Comparison of ENCODE assay signal across 16 cellular contexts in the genomic region with DNA sequence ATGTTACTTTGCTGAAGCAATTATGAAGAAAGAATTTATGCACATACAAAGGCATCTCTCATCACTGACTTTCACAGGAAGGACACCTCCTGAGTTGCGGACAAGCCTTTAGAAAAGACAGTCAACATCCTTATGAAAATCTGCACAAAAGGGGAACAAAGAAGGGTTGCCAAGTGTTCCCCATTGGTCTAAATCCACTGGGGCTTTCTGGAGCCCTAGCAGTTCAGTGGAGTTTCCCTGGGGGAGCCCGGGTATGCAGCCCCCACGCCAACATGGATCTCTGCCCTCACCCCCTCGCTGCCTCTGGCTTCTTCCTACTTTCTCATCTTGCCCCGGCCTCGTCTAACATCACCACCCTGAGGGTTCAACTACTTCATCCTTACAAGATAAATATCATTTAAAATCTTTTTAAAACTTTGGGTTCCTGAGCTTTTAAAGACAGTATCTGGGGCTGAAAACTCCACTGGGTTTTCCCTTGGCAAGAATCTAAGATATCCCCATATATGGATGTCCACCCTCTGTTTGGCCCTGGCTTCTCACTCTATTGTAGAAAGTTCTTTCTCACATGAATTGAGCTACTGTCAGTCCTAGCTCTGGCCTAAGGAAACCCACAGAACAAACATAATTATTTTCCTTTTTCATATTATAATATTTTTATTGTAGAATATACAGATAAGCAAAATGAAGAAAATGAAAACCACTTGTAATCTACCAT.
"Had no signal": no experiment of that assay in that cellular context is flagged by ENCODE, and none has a peak within 500 bp of the region (broad histone marks: within the 10 kb centered on the region; RNA-seq: fewer than 3 reads in every experiment).

No MANE protein-coding gene starts in this region.

- H3K27ac ChIP-seq: breast epithelium, heart right ventricle, VCaP had no signal

- H3K4me1 Mint-ChIP-seq: activated CD4-positive, alpha-beta T cell treated with anti-CD3 and anti-CD28 coated beads for 36 hours; naive thymus-derived CD8-positive, alpha-beta T cell; T-cell had no signal

- DNase-seq: activated CD4-positive, alpha-beta T cell treated with anti-CD3 and anti-CD28 coated beads for 36 hours; activated CD8-positive, alpha-beta T cell treated with anti-CD3 and anti-CD28 coated beads for 36 hours; activated effector memory CD4-positive, alpha-beta T cell treated with Interleukin-2 at 50 U/mL for 16 hours; activated T-cell treated with anti-CD3 and anti-CD28 coated beads for 4 hours; heart right ventricle; islet precursor cell; mucosa of descending colon; naive thymus-derived CD8-positive, alpha-beta T cell; stimulated activated CD4-positive, alpha-beta T cell treated with anti-CD3 and anti-CD28 coated beads, Interleukin-12 subunit alpha, Interleukin-12 subunit beta, amount 100 ng/mL, for 4 hours; stimulated activated naive CD4-positive, alpha-beta T cell treated with Interleukin-2 at 50 U/mL for 16 hours; T-cell; T1000 had no signal

- H3K36me3 ChIP-seq: breast epithelium, heart right ventricle had no signal

- H3K9me3 Mint-ChIP-seq: activated CD8-positive, alpha-beta T cell treated with anti-CD3 and anti-CD28 coated beads for 36 hours; activated naive CD4-positive, alpha-beta T cell treated with anti-CD3 and anti-CD28 coated beads, Interleukin-2, amount 50 U/mL, for 72 hours; naive thymus-derived CD8-positive, alpha-beta T cell had no signal

- H3K4me1 ChIP-seq: breast epithelium had no signal

- ATAC-seq: activated CD4-positive, alpha-beta T cell treated with anti-CD3 and anti-CD28 coated beads for 36 hours; activated CD8-positive, alpha-beta T cell treated with anti-CD3 and anti-CD28 coated beads for 36 hours; activated naive CD4-positive, alpha-beta T cell treated with anti-CD3 and anti-CD28 coated beads, Interleukin-2, amount 50 U/mL, for 72 hours; left lobe of liver; mucosa of descending colon; naive thymus-derived CD8-positive, alpha-beta T cell; T-cell had no signal

- H3K27ac Mint-ChIP-seq: activated CD4-positive, alpha-beta T cell treated with anti-CD3 and anti-CD28 coated beads for 36 hours; activated CD8-positive, alpha-beta T cell treated with anti-CD3 and anti-CD28 coated beads for 36 hours; activated naive CD4-positive, alpha-beta T cell treated with anti-CD3 and anti-CD28 coated beads, Interleukin-2, amount 50 U/mL, for 72 hours; T-cell had no signal

- H3K4me3 Mint-ChIP-seq: activated CD4-positive, alpha-beta T cell treated with anti-CD3 and anti-CD28 coated beads for 36 hours; activated CD8-positive, alpha-beta T cell treated with anti-CD3 and anti-CD28 coated beads for 36 hours; naive thymus-derived CD8-positive, alpha-beta T cell; T-cell had no signal

- H3K36me3 Mint-ChIP-seq: activated naive CD4-positive, alpha-beta T cell treated with anti-CD3 and anti-CD28 coated beads, Interleukin-2, amount 50 U/mL, for 72 hours; naive thymus-derived CD8-positive, alpha-beta T cell; T-cell had no signal

- H3K27me3 Mint-ChIP-seq: activated CD4-positive, alpha-beta T cell treated with anti-CD3 and anti-CD28 coated beads for 36 hours; activated CD8-positive, alpha-beta T cell treated with anti-CD3 and anti-CD28 coated beads for 36 hours had no signal

- H3K9me3 ChIP-seq: breast epithelium, heart right ventricle, mucosa of descending colon had no signal

- H3K4me3 ChIP-seq: breast epithelium, heart right ventricle, mucosa of descending colon had no signal

- H3K27me3 ChIP-seq: breast epithelium, heart right ventricle had no signal
